16 cellular contexts compared by ENCODE assay signal in genomic region chr3:101995371-101996046, GRCh38.
DNase-seq lines count a peak whose midpoint lies in the region; ATAC-seq, FAIRE-seq and TF ChIP-seq lines count a peak whose summit lies in the region.
"Had no signal": no experiment of that assay in that cellular context is flagged by ENCODE, and none has a peak within 500 bp of the region (broad histone marks: within the 10 kb centered on the region; RNA-seq: fewer than 3 reads in every experiment).

No MANE protein-coding gene starts in this region.

- TF ChIP-seq CTCF in IMR-90 (conservative IDR thresholded peaks at IDR 0.05; ENCODE audit: low read depth, low read length) (no peak), astrocyte (IDR thresholded peaks at IDR 0.05; ENCODE audit: insufficient read depth, low read depth, low read length) (no peak)

- no peak overlapping the region; the same call in 2 of the 3 replicates for H2BK15ac ChIP-seq in IMR-90 (ENCODE audit: low read depth, low read length)

- in situ Hi-C loops in IMR-90 (cut with MboI; ENCODE audit: low sequenced_read_pairs): no loop called here

- TF ChIP-seq POLR2A in IMR-90 (IDR thresholded peaks at IDR 0.05; ENCODE audit: low read depth, low read length): no peak

- H3K9me1 ChIP-seq in IMR-90 (ENCODE audit: insufficient read depth, low read length): no peaks in the 10 kb centered on the region; the same call in 1 of the 2 replicates

- H3K4me3 ChIP-seq in IMR-90 (ENCODE audit: insufficient read depth, low read depth, low read length) (no peak overlapping the region), astrocyte (ENCODE audit: insufficient read depth, low read depth, low read length) (no peak overlapping the region), mesodermal cell (ENCODE audit: extremely low read depth, insufficient read depth, low read length, poor library complexity, severe bottlenecking) (no peak overlapping the region)
- H3K4me3 ChIP-seq: hepatocyte, lung, ovary had no signal

- peak overlapping the region; percentile 13; the same call in 1 of the 2 replicates for H2BK120ac ChIP-seq in IMR-90 (ENCODE audit: low read depth, low read length)

- H2BK5ac ChIP-seq in IMR-90 (ENCODE audit: low read depth, low read length, poor library complexity, severe bottlenecking): no peak overlapping the region

- no peak overlapping the region for H3K27ac Mint-ChIP-seq in astrocyte (ENCODE audit: unreplicated experiment)
- H3K27ac Mint-ChIP-seq: activated naive CD8-positive, alpha-beta T cell treated with anti-CD3 and anti-CD28 coated beads, Interleukin-2, amount 10 ng/mL, durations not matched to agents 7 days and 5 days; CD4-positive, CD25-positive, alpha-beta regulatory T cell had no signal

- H3K4me2 ChIP-seq in IMR-90 (ENCODE audit: low read depth, low read length) (peak overlapping the region; percentile 18; the same call in 1 of the 2 replicates), astrocyte (ENCODE audit: low read length) (no peak overlapping the region)
- H3K4me2 ChIP-seq: hepatocyte had no signal

- H4K91ac ChIP-seq in IMR-90 (ENCODE audit: insufficient read depth, low read depth, low read length): no peak overlapping the region

- peaks cover 12% of the 10 kb centered on the region for H3K4me1 ChIP-seq in IMR-90 (ENCODE audit: control insufficient read depth, insufficient read depth, low read length)
- peaks cover 4% of the 10 kb centered on the region for H3K4me1 ChIP-seq in astrocyte (ENCODE audit: insufficient read depth, low read length)
- H3K4me1 ChIP-seq in mesodermal cell (ENCODE audit: control insufficient read depth, insufficient read depth, low read length, poor library complexity, severe bottlenecking): peaks cover 3% of the 10 kb centered on the region

- H3K36me3 Mint-ChIP-seq in astrocyte (ENCODE audit: low read depth, unreplicated experiment): no peaks in the 10 kb centered on the region
- H3K36me3 Mint-ChIP-seq: CD4-positive, CD25-positive, alpha-beta regulatory T cell had no signal

- no peak for FAIRE-seq in astrocyte (lab: Jason Lieb, UNC)
- FAIRE-seq: H1 had no signal

- peak; percentile 62 for ATAC-seq in IMR-90 (ENCODE audit: low read depth)
- no peak for ATAC-seq in HG02970 (IDR thresholded peaks at IDR 0.05; ENCODE audit: low FRiP score, unreplicated experiment)
- no peak for ATAC-seq in GM19035 (IDR thresholded peaks at IDR 0.05; ENCODE audit: unreplicated experiment)

- H3K27me3 Mint-ChIP-seq in astrocyte (ENCODE audit: low read depth, unreplicated experiment): peaks cover 2% of the 10 kb centered on the region
- H3K27me3 Mint-ChIP-seq: activated naive CD8-positive, alpha-beta T cell treated with anti-CD3 and anti-CD28 coated beads, Interleukin-2, amount 10 ng/mL, durations not matched to agents 7 days and 5 days; CD4-positive, CD25-positive, alpha-beta regulatory T cell had no signal

- H3K23ac ChIP-seq in IMR-90 (ENCODE audit: low read depth, low read length): no peak overlapping the region

- no CpG with 5 or more reads among the region's 4 CpGs for WGBS in IMR-90 (ENCODE audit: extremely low coverage in 2 of 2, insufficient read length in 1 of 2), 2 experiments
- 91 to 95% methylated on average over 2 to 3 of the region's 4 CpGs for WGBS in mesodermal cell (ENCODE audit: insufficient coverage in 2 of 2), 2 experiments

- CTCF ChIA-PET in IMR-90 (lab: Yijun Ruan, JAX): interaction anchor here (1.4 kb wide), 1 partner anchor 9 kb away, joined by 4 read pairs; no protein-coding TSS in a partner anchor

- H3K27ac ChIP-seq in IMR-90 (ENCODE audit: insufficient read depth, low read length): peak overlapping the region; percentile 58; the same call in 1 of the 2 replicates
- no peak overlapping the region for H3K27ac ChIP-seq in astrocyte (ENCODE audit: low read depth, low read length)
- peak overlapping the region; percentile 11 for H3K27ac ChIP-seq in mesodermal cell (ENCODE audit: low read depth, low read length, severe bottlenecking)
- H3K27ac ChIP-seq: hepatocyte, ovary had no signal

- dilution Hi-C loops in IMR-90 (cut with HindIII; ENCODE audit: low sequenced_read_pairs, unreplicated experiment): no loop called here

- H3K56ac ChIP-seq in IMR-90 (ENCODE audit: extremely low read depth, insufficient read depth, low read length): no peak overlapping the region

- H3K36me3 ChIP-seq in IMR-90 (ENCODE audit: control insufficient read depth, insufficient read depth, low read length) (no peaks in the 10 kb centered on the region), astrocyte (ENCODE audit: insufficient read depth, low read length) (no peaks in the 10 kb centered on the region), mesodermal cell (ENCODE audit: control insufficient read depth, insufficient read depth, low read length) (no peaks in the 10 kb centered on the region)
- H3K36me3 ChIP-seq: ovary had no signal

- POLR2A ChIA-PET in IMR-90 (lab: Charles Lee; ENCODE audit: unreplicated experiment): no interaction called here

- peak overlapping the region; percentile 34 for H3K14ac ChIP-seq in IMR-90 (replicated peaks; ENCODE audit: low read depth, low read length)

- H3K4me1 Mint-ChIP-seq in astrocyte (ENCODE audit: low read depth, unreplicated experiment): peaks cover 36% of the 10 kb centered on the region

- no peak overlapping the region for H4K8ac ChIP-seq in IMR-90 (ENCODE audit: low read depth in 2 of 2, low read length in 2 of 2)

- no peak overlapping the region for H2AK9ac ChIP-seq in IMR-90 (replicated peaks; ENCODE audit: low read depth, low read length, poor library complexity)

- H3K9me3 Mint-ChIP-seq in astrocyte (ENCODE audit: unreplicated experiment): no peaks in the 10 kb centered on the region

- no peak overlapping the region for H3K4ac ChIP-seq in IMR-90 (ENCODE audit: low read depth, low read length)

- H2AK5ac ChIP-seq in IMR-90 (ENCODE audit: low read depth, low read length): no peak overlapping the region; the same call in 1 of the 2 replicates

- H3K9me3 ChIP-seq in IMR-90 (ENCODE audit: control insufficient read depth, insufficient read depth, low read length) (no peaks in the 10 kb centered on the region), astrocyte (ENCODE audit: insufficient read depth, low read depth, low read length) (no peaks in the 10 kb centered on the region), mesodermal cell (ENCODE audit: control insufficient read depth, low read length) (no peaks in the 10 kb centered on the region)
- H3K9me3 ChIP-seq: ovary had no signal

- BruUV-seq in IMR-90 (replicated peaks; lab: Mats Ljungman, UMichigan): no TSS peak

- H3K9ac ChIP-seq in IMR-90 (ENCODE audit: low read depth, low read length) (no peak overlapping the region), astrocyte (ENCODE audit: low read length) (no peak overlapping the region)

- peak overlapping the region; percentile 13; the same call in 1 of the 2 replicates for H2BK20ac ChIP-seq in IMR-90 (ENCODE audit: low read depth, low read length)

- intact Hi-C loops in IMR-90 (cut with micrococcal nuclease): no loop called here

- no peak for TF ChIP-seq RAD21 in IMR-90 (IDR thresholded peaks at IDR 0.05; ENCODE audit: low read length)

- no peak overlapping the region for H3K4me3 Mint-ChIP-seq in astrocyte (ENCODE audit: unreplicated experiment)
- H3K4me3 Mint-ChIP-seq: activated naive CD8-positive, alpha-beta T cell treated with anti-CD3 and anti-CD28 coated beads, Interleukin-2, amount 10 ng/mL, durations not matched to agents 7 days and 5 days; CD4-positive, CD25-positive, alpha-beta regulatory T cell had no signal

- no peaks in the 10 kb centered on the region for H3K79me1 ChIP-seq in IMR-90 (ENCODE audit: low read depth in 1 of 2, low read length in 2 of 2)

- peak overlapping the region; percentile 1; the same call in 1 of the 2 replicates for H4K5ac ChIP-seq in IMR-90 (ENCODE audit: low read depth, low read length)

- no peaks in the 10 kb centered on the region for H4K20me1 ChIP-seq in IMR-90 (ENCODE audit: insufficient read depth, low read length)
- H4K20me1 ChIP-seq in astrocyte (ENCODE audit: insufficient read depth, low read length): no peaks in the 10 kb centered on the region

- no peaks in the 10 kb centered on the region for H3K79me2 ChIP-seq in astrocyte (ENCODE audit: insufficient read depth, low read length)
- H3K79me2 ChIP-seq: hepatocyte had no signal

- H2AFZ ChIP-seq in IMR-90 (replicated peaks; ENCODE audit: low read length, poor library complexity) (no peak overlapping the region), astrocyte (ENCODE audit: low read depth, low read length) (no peak overlapping the region)
- H2AFZ ChIP-seq: hepatocyte had no signal

- H3K18ac ChIP-seq in IMR-90 (ENCODE audit: low read depth, low read length): peak overlapping the region; percentile 61; the same call in 1 of the 2 replicates

- DNase-seq in Daoy (ENCODE audit: low read depth) (peak; percentile 44), IMR-90 (peak; percentile 47), astrocyte (ENCODE audit: low read depth) (peak; percentile 66), anterior cingulate cortex (lab: John Stamatoyannopoulos, UW) (no peak)
- DNase-seq in stimulated activated CD4-positive, alpha-beta T cell treated with anti-CD3 and anti-CD28 coated beads, Interleukin-4, amount 100 ng/mL, for 1 hour: no peak
- DNase-seq: activated CD4-positive, alpha-beta T cell treated with anti-CD3 and anti-CD28 coated beads for 1 hour; activated naive CD8-positive, alpha-beta T cell treated with anti-CD3 and anti-CD28 coated beads, Interleukin-2, amount 10 ng/mL, durations not matched to agents 7 days and 5 days; CD4-positive, CD25-positive, alpha-beta regulatory T cell; NCI-H1694 treated with DMSO at 0.1 percent for 48 hours; ovary had no signal

- no peaks in the 10 kb centered on the region for H3K27me3 ChIP-seq in IMR-90 (ENCODE audit: control insufficient read depth, insufficient read depth, low read length)
- H3K27me3 ChIP-seq in astrocyte (ENCODE audit: insufficient read depth, low read length): no peaks in the 10 kb centered on the region
- H3K27me3 ChIP-seq: hepatocyte, ovary had no signal

TF ChIP-seq in IMR-90, 13 proteins besides CTCF, POLR2A, EP300 and RAD21 (continues in another document):
- TF ChIP-seq CEBPB (IDR thresholded peaks at IDR 0.05; ENCODE audit: low read depth, low read length): no peak
- TF ChIP-seq ELK1 (IDR thresholded peaks at IDR 0.05; ENCODE audit: borderline replicate concordance, low read depth, low read length): no peak
- no peak for TF ChIP-seq FOS (IDR thresholded peaks at IDR 0.05; ENCODE audit: low read depth, low read length)
- no peak for TF ChIP-seq MXI1 (IDR thresholded peaks at IDR 0.05; ENCODE audit: borderline replicate concordance, low read depth, low read length)
- no peak for TF ChIP-seq RFX5 (IDR thresholded peaks at IDR 0.05; ENCODE audit: low read depth, low read length)
- TF ChIP-seq CHD1 (IDR thresholded peaks at IDR 0.05; ENCODE audit: low read depth, low read length): no peak

Comparison
In these comparisons a context has a peak if more than half of its experiments do, and no peak if none do; other contexts are left out.
1. DNase-seq: peak in Daoy (single experiment), IMR-90 (single experiment) and astrocyte (single experiment); none in stimulated activated CD4-positive, alpha-beta T cell treated with anti-CD3 and anti-CD28 coated beads, Interleukin-4, amount 100 ng/mL, for 1 hour (single experiment) and anterior cingulate cortex (0 of 58).